In the genomic region with DNA sequence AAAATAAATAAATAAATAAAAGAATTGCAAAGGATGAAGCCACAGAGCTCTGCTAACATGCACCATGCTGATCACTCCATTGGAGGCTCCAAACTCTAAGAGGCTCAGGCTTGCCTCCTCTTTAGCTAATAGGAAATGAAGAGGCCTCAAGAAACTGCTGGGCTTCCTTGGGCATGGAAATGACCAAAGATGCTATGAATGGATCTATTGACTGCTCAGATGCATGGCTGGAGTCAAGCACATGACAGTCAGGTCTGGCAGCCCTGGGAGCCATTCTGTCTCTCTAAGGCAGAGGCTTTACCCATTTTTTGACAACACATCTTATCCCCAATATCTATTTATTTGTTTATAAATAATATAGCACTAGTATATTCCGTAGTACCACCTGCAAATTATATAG, we compare ENCODE assay signal across 27 cellular contexts. TPM values are rescaled to one million over a fixed set of nuclear protein-coding genes. Genes with fewer than 3 reads are reported as not detected.
"Had no signal": no experiment of that assay in that cellular context is flagged by ENCODE, and none has a peak within 500 bp of the region (broad histone marks: within the 10 kb centered on the region; RNA-seq: fewer than 3 reads in every experiment).

No MANE protein-coding gene starts in this region.

- H3K9me3 ChIP-seq: left ventricle myocardium inferior, ovary, prostate gland, suprapubic skin, thoracic aorta, tibial artery, upper lobe of right lung had no signal

- H3K4me2 ChIP-seq: hepatocyte had no signal

- H2AFZ ChIP-seq: hepatocyte had no signal

- DNase-seq: islet precursor cell; left ventricle myocardium inferior; mesendoderm; naive thymus-derived CD4-positive, alpha-beta T cell; ovary; posterior cingulate gyrus; retina; right cardiac atrium; stimulated activated CD4-positive, alpha-beta T cell treated with anti-CD3 and anti-CD28 coated beads, Interleukin-12 subunit alpha, Interleukin-12 subunit beta, amount 100 ng/mL, for 4 hours; stimulated activated CD4-positive, alpha-beta T cell treated with anti-CD3 and anti-CD28 coated beads, Interleukin-15, amount 100 ng/mL, for 24 hours; stimulated activated CD4-positive, alpha-beta T cell treated with anti-CD3 and anti-CD28 coated beads, Interleukin-2, amount 100 ng/mL, for 24 hours; stimulated activated CD4-positive, alpha-beta T cell treated with anti-CD3 and anti-CD28 coated beads, Interleukin-4, amount 100 ng/mL, for 1 hour; stimulated activated naive B cell treated with anti-CD40 and anti-IgM and Interleukin-4, amounts not matched to agents 10 μg/mL and 1 μg/mL and 100 μg/mL, for 72 hours; tibial artery; trophoblast cell; upper lobe of right lung had no signal

- FAIRE-seq: urothelium cell line had no signal

- H3K36me3 ChIP-seq: left ventricle myocardium inferior, ovary, prostate gland, suprapubic skin, thoracic aorta, tibial artery, upper lobe of right lung had no signal

- H3K27ac ChIP-seq: left ventricle myocardium inferior, ovary, skin epidermis, suprapubic skin, thoracic aorta, tibial artery, upper lobe of right lung had no signal

- H3K27me3 ChIP-seq: hepatocyte, ovary, suprapubic skin, tibial artery, upper lobe of right lung had no signal

- H3K4me3 ChIP-seq: hepatocyte, left ventricle myocardium inferior, lung, ovary, prostate gland, skin epidermis, suprapubic skin, thoracic aorta, tibial artery, upper lobe of right lung had no signal

- H3K79me2 ChIP-seq: hepatocyte had no signal

- H3K4me1 ChIP-seq: tibial artery, upper lobe of right lung had no signal

- ATAC-seq: naive thymus-derived CD4-positive, alpha-beta T cell; natural killer cell treated with Interleukin-12 subunit alpha and Interleukin-12 subunit beta and Interleukin-15 and Interleukin-18, amount 100 ng/mL, for 72 hours; right cardiac atrium; sciatic nerve; stimulated activated naive B cell treated with anti-CD40 and anti-IgM and Interleukin-4, amounts not matched to agents 10 μg/mL and 1 μg/mL and 100 μg/mL, for 72 hours; upper lobe of right lung had no signal

RNA-seq across cellular contexts. Expression of a gene that starts 5.3 kb away (rescaled TPM):
- total RNA-seq: mesothelial cell of epicardium, thoracic aorta had no signal
- polyA plus RNA-seq: neural cell had no signal
